ENCODE assay signal across 1 cellular context in the genomic region with DNA sequence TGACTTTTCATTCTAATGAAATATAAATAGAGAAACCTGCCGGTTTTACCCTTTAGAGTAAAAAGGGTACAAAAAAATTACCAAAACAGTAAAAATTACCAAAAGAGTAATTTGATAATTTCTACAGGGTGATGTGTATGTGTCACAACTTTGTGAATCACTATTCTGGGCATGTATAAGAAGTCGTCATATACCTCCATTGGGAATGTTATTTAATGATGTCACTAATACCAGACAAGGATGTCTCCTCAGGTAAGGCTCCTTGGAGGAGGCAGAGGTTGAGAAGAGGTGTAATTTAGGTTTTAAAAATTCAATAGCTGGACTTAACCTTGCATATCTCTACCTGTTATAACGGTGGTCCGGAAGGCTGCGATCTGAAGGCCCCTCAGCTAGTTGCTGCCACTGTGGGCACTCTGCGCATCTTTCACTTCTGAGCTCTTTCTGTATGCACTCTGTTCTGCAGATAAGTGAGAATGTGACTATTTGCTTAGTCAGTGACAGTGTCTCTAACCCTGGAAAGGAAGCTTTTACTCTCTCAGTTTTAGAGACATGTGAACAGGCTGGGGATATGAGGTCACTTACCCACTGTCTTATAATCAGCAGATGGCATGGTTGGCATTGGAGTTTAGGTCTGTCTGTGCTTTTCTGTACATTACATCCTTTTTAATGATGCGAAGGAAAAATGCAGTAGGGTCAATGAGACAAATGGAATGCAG.
A peak's percentile ranks its signal among the peaks of the same experiment; 100 is the strongest.
TF ChIP-seq lines count a peak whose summit lies in the region.

No MANE protein-coding gene starts in this region.

TF ChIP-seq in HEK293, 187 proteins besides CTCF, POLR2A, EP300 and RAD21 (continued from another document):
- TF ChIP-seq, protein P1, sequence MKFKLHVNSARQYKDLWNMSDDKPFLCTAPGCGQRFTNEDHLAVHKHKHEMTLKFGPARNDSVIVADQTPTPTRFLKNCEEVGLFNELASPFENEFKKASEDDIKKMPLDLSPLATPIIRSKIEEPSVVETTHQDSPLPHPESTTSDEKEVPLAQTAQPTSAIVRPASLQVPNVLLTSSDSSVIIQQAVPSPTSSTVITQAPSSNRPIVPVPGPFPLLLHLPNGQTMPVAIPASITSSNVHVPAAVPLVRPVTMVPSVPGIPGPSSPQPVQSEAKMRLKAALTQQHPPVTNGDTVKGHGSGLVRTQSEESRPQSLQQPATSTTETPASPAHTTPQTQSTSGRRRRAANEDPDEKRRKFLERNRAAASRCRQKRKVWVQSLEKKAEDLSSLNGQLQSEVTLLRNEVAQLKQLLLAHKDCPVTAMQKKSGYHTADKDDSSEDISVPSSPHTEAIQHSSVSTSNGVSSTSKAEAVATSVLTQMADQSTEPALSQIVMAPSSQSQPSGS (tag by site-specific recombination; IDR thresholded peaks at IDR 0.05; ENCODE audit: low read depth): peak; percentile 69
- 0 out of 2 replicates have a peak, but pooled peaks have one; percentile 21 for TF ChIP-seq PRDM1 (tag by site-specific recombination; IDR thresholded peaks at IDR 0.05)
- no peak for TF ChIP-seq ZNF585B (tag by site-specific recombination; IDR thresholded peaks at IDR 0.05)
- no peak for TF ChIP-seq SALL2 (tag by site-specific recombination; IDR thresholded peaks at IDR 0.05; ENCODE audit: borderline replicate concordance)
- TF ChIP-seq ZNF596 (tag by site-specific recombination; IDR thresholded peaks at IDR 0.05): no peak
- TF ChIP-seq, protein P2, sequence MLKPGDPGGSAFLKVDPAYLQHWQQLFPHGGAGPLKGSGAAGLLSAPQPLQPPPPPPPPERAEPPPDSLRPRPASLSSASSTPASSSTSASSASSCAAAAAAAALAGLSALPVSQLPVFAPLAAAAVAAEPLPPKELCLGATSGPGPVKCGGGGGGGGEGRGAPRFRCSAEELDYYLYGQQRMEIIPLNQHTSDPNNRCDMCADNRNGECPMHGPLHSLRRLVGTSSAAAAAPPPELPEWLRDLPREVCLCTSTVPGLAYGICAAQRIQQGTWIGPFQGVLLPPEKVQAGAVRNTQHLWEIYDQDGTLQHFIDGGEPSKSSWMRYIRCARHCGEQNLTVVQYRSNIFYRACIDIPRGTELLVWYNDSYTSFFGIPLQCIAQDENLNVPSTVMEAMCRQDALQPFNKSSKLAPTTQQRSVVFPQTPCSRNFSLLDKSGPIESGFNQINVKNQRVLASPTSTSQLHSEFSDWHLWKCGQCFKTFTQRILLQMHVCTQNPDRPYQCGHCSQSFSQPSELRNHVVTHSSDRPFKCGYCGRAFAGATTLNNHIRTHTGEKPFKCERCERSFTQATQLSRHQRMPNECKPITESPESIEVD (tag by site-specific recombination; IDR thresholded peaks at IDR 0.05): no peak
TF ChIP-seq in HEK293: peak in this region for 2.
